Comparison of ENCODE assay signal across 2 cellular contexts in the genomic region with DNA sequence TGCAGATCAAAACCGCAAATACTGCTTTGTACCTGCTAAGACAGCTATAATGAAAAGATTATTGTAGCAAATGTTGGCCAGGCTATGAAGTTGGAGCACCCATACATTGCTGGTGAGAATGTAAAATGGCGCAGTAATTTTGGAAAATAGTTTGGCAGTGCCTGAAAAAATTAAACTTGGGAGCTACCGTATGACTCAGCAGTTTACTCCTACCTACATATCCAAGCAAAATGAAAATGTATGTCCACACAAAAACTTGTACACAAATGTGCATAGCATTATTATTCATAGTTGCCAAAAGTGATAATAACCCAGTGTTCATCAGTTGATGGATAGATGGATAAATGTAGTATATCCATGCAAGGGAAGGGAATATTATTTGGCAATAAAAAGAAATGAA.
TF ChIP-seq lines count a peak whose summit lies in the region.

No MANE protein-coding gene starts in this region.

TF ChIP-seq in K562, 482 proteins besides CTCF, POLR2A, EP300 and RAD21:
- TF ChIP-seq ZNF217 (CRISPR knock-in tag; IDR thresholded peaks at IDR 0.05) (no peak), ZNF316 (IDR thresholded peaks at IDR 0.05) (peak; percentile 92), C11orf30 (IDR thresholded peaks at IDR 0.05; ENCODE audit: low read depth) (peak; percentile 87), BACH1 (tag; IDR thresholded peaks at IDR 0.05) (peak; percentile 51; the same call in 1 of the 2 replicates), FOXA3 (CRISPR knock-in tag; conservative IDR thresholded peaks at IDR 0.05 in 1 of 2, IDR thresholded peaks at IDR 0.05 in 1 of 2) (no peak), MAFK (IDR thresholded peaks at IDR 0.05; ENCODE audit: low read length) (peak; percentile 78; the same call in 1 of the 2 replicates), HMG20B (CRISPR knock-in tag; IDR thresholded peaks at IDR 0.05) (no peak), NFE2 (IDR thresholded peaks at IDR 0.05; ENCODE audit: low read depth) (peak; percentile 81), SAFB2 (IDR thresholded peaks at IDR 0.05; ENCODE audit: borderline replicate concordance, low read depth, low read length, severe bottlenecking) (no peak), OTX1 (CRISPR knock-in tag; IDR thresholded peaks at IDR 0.05) (no peak), NCOR1 (IDR thresholded peaks at IDR 0.05) (no peak), MCM2 (IDR thresholded peaks at IDR 0.05; ENCODE audit: low read depth) (no peak), PRMT5 (CRISPR knock-in tag; IDR thresholded peaks at IDR 0.05) (no peak), MAFG (tag; conservative IDR thresholded peaks at IDR 0.05) (peak; percentile 93), CCNT2 (IDR thresholded peaks at IDR 0.05; ENCODE audit: borderline replicate concordance, extremely low read depth, insufficient read length, low read depth, low read length) (no peak), RBM34 (IDR thresholded peaks at IDR 0.05; ENCODE audit: borderline replicate concordance, insufficient read depth, low read length) (no peak), TSC22D4 (tag; IDR thresholded peaks at IDR 0.05) (no peak), TCF7 (IDR thresholded peaks at IDR 0.05; ENCODE audit: borderline replicate concordance) (no peak), NFYB (IDR thresholded peaks at IDR 0.05; ENCODE audit: extremely low read depth, insufficient read length) (no peak), NFE2L1 (tag; IDR thresholded peaks at IDR 0.05; ENCODE audit: borderline replicate concordance, low read depth) (peak; percentile 78), ZNF232 (CRISPR knock-in tag; IDR thresholded peaks at IDR 0.05) (no peak), MAFF (IDR thresholded peaks at IDR 0.05; ENCODE audit: low read length) (peak; percentile 84)
- TF ChIP-seq, protein P1, sequence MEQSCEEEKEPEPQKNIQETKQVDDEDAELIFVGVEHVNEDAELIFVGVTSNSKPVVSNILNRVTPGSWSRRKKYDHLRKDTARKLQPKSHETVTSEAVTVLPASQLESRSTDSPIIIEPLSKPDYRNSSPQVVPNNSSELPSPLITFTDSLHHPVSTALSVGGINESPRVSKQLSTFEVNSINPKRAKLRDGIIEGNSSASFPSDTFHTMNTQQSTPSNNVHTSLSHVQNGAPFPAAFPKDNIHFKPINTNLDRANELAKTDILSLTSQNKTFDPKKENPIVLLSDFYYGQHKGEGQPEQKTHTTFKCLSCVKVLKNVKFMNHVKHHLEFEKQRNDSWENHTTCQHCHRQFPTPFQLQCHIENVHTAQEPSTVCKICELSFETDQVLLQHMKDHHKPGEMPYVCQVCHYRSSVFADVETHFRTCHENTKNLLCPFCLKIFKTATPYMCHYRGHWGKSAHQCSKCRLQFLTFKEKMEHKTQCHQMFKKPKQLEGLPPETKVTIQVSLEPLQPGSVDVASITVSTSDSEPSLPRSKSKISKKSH (CRISPR knock-in tag; IDR thresholded peaks at IDR 0.05) = no peak
- TF ChIP-seq, protein P2, sequence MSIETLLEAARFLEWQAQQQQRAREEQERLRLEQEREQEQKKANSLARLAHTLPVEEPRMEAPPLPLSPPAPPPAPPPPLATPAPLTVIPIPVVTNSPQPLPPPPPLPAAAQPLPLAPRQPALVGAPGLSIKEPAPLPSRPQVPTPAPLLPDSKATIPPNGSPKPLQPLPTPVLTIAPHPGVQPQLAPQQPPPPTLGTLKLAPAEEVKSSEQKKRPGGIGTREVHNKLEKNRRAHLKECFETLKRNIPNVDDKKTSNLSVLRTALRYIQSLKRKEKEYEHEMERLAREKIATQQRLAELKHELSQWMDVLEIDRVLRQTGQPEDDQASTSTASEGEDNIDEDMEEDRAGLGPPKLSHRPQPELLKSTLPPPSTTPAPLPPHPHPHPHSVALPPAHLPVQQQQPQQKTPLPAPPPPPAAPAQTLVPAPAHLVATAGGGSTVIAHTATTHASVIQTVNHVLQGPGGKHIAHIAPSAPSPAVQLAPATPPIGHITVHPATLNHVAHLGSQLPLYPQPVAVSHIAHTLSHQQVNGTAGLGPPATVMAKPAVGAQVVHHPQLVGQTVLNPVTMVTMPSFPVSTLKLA (conservative IDR thresholded peaks at IDR 0.05) = no peak
- TF ChIP-seq, protein P3, sequence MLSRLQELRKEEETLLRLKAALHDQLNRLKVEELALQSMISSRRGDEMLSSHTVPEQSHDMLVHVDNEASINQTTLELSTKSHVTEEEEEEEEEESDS (CRISPR knock-in tag; IDR thresholded peaks at IDR 0.05) = no peak
- TF ChIP-seq, protein P4, sequence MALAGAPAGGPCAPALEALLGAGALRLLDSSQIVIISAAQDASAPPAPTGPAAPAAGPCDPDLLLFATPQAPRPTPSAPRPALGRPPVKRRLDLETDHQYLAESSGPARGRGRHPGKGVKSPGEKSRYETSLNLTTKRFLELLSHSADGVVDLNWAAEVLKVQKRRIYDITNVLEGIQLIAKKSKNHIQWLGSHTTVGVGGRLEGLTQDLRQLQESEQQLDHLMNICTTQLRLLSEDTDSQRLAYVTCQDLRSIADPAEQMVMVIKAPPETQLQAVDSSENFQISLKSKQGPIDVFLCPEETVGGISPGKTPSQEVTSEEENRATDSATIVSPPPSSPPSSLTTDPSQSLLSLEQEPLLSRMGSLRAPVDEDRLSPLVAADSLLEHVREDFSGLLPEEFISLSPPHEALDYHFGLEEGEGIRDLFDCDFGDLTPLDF (CRISPR knock-in tag; IDR thresholded peaks at IDR 0.05) = no peak

TF ChIP-seq in SK-N-SH, 30 proteins besides CTCF, POLR2A, EP300 and RAD21:
- TF ChIP-seq, protein P5, sequence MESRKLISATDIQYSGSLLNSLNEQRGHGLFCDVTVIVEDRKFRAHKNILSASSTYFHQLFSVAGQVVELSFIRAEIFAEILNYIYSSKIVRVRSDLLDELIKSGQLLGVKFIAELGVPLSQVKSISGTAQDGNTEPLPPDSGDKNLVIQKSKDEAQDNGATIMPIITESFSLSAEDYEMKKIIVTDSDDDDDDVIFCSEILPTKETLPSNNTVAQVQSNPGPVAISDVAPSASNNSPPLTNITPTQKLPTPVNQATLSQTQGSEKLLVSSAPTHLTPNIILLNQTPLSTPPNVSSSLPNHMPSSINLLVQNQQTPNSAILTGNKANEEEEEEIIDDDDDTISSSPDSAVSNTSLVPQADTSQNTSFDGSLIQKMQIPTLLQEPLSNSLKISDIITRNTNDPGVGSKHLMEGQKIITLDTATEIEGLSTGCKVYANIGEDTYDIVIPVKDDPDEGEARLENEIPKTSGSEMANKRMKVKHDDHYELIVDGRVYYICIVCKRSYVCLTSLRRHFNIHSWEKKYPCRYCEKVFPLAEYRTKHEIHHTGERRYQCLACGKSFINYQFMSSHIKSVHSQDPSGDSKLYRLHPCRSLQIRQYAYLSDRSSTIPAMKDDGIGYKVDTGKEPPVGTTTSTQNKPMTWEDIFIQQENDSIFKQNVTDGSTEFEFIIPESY (IDR thresholded peaks at IDR 0.05; ENCODE audit: borderline replicate concordance, low read depth) = no peak
- TF ChIP-seq FOSL2 (IDR thresholded peaks at IDR 0.05; ENCODE audit: borderline replicate concordance, low read depth) = no peak
- TF ChIP-seq, protein P6, sequence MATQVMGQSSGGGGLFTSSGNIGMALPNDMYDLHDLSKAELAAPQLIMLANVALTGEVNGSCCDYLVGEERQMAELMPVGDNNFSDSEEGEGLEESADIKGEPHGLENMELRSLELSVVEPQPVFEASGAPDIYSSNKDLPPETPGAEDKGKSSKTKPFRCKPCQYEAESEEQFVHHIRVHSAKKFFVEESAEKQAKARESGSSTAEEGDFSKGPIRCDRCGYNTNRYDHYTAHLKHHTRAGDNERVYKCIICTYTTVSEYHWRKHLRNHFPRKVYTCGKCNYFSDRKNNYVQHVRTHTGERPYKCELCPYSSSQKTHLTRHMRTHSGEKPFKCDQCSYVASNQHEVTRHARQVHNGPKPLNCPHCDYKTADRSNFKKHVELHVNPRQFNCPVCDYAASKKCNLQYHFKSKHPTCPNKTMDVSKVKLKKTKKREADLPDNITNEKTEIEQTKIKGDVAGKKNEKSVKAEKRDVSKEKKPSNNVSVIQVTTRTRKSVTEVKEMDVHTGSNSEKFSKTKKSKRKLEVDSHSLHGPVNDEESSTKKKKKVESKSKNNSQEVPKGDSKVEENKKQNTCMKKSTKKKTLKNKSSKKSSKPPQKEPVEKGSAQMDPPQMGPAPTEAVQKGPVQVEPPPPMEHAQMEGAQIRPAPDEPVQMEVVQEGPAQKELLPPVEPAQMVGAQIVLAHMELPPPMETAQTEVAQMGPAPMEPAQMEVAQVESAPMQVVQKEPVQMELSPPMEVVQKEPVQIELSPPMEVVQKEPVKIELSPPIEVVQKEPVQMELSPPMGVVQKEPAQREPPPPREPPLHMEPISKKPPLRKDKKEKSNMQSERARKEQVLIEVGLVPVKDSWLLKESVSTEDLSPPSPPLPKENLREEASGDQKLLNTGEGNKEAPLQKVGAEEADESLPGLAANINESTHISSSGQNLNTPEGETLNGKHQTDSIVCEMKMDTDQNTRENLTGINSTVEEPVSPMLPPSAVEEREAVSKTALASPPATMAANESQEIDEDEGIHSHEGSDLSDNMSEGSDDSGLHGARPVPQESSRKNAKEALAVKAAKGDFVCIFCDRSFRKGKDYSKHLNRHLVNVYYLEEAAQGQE (IDR thresholded peaks at IDR 0.05; ENCODE audit: low read depth, low read length) = no peak
- no peak for TF ChIP-seq YY1 (IDR thresholded peaks at IDR 0.05; ENCODE audit: low read depth)
- no peak for TF ChIP-seq FOXM1 (IDR thresholded peaks at IDR 0.05; ENCODE audit: low read depth)
- TF ChIP-seq ELF1 (IDR thresholded peaks at IDR 0.05) = no peak
- TF ChIP-seq MXI1 (IDR thresholded peaks at IDR 0.05; ENCODE audit: low read depth, low read length) = no peak
- TF ChIP-seq RFX5 (IDR thresholded peaks at IDR 0.05; ENCODE audit: low read length) = no peak
- TF ChIP-seq, protein P7, sequence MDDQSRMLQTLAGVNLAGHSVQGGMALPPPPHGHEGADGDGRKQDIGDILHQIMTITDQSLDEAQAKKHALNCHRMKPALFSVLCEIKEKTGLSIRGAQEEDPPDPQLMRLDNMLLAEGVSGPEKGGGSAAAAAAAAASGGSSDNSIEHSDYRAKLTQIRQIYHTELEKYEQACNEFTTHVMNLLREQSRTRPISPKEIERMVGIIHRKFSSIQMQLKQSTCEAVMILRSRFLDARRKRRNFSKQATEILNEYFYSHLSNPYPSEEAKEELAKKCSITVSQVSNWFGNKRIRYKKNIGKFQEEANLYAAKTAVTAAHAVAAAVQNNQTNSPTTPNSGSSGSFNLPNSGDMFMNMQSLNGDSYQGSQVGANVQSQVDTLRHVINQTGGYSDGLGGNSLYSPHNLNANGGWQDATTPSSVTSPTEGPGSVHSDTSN (IDR thresholded peaks at IDR 0.05) = no peak
- TF ChIP-seq RXRA (IDR thresholded peaks at IDR 0.05; ENCODE audit: borderline replicate concordance, low read depth) = no peak
- no peak for TF ChIP-seq GATA2 (CRISPR knock-in tag; IDR thresholded peaks at IDR 0.05)
- TF ChIP-seq NRF1 (IDR thresholded peaks at IDR 0.05; ENCODE audit: low read depth, low read length) = no peak
- no peak for TF ChIP-seq TCF12 (IDR thresholded peaks at IDR 0.05)
- no peak for TF ChIP-seq MEF2A (IDR thresholded peaks at IDR 0.05; ENCODE audit: borderline replicate concordance, low read depth)
- TF ChIP-seq GABPA (IDR thresholded peaks at IDR 0.05; ENCODE audit: low read depth) = no peak
- TF ChIP-seq, protein P8, sequence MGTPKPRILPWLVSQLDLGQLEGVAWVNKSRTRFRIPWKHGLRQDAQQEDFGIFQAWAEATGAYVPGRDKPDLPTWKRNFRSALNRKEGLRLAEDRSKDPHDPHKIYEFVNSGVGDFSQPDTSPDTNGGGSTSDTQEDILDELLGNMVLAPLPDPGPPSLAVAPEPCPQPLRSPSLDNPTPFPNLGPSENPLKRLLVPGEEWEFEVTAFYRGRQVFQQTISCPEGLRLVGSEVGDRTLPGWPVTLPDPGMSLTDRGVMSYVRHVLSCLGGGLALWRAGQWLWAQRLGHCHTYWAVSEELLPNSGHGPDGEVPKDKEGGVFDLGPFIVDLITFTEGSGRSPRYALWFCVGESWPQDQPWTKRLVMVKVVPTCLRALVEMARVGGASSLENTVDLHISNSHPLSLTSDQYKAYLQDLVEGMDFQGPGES (IDR thresholded peaks at IDR 0.05; ENCODE audit: low read depth, low read length) = no peak
- TF ChIP-seq NFIC (IDR thresholded peaks at IDR 0.05; ENCODE audit: borderline replicate concordance) = no peak
TF ChIP-seq in SK-N-SH: peak in this region for 0.
